In genomic region chr2:95076705-95077520, GRCh38 we compare ENCODE assay signal across 8 cellular contexts. TPM values are rescaled to one million over a fixed set of nuclear protein-coding genes. Genes with fewer than 3 reads are reported as not detected.
DNase-seq lines count a peak whose midpoint lies in the region; ATAC-seq, FAIRE-seq and TF ChIP-seq lines count a peak whose summit lies in the region.

No MANE protein-coding gene starts in this region.

- no peaks in the 10 kb centered on the region for H3K27me3 Mint-ChIP-seq in T-helper 17 cell
- H3K27me3 Mint-ChIP-seq in astrocyte (ENCODE audit: low read depth, unreplicated experiment): peaks cover 49% of the 10 kb centered on the region

- H3K4me2 ChIP-seq in astrocyte (ENCODE audit: low read length): peak overlapping the region; percentile 92

- H2AFZ ChIP-seq in astrocyte (ENCODE audit: low read depth, low read length): peak overlapping the region; percentile 92

- no peaks in the 10 kb centered on the region for H3K9me3 ChIP-seq in MG63
- H3K9me3 ChIP-seq in T-helper 17 cell (ENCODE audit: control insufficient read depth, low read length, poor library complexity, severe bottlenecking): no peaks in the 10 kb centered on the region
- H3K9me3 ChIP-seq in astrocyte (ENCODE audit: insufficient read depth, low read depth, low read length): no peaks in the 10 kb centered on the region

- H3K27ac ChIP-seq in astrocyte (ENCODE audit: low read depth, low read length): no peak overlapping the region

- peak; percentile 85 for ATAC-seq in T-helper 17 cell

- no peak for FAIRE-seq in astrocyte (lab: Jason Lieb, UNC)

- no peaks in the 10 kb centered on the region for H3K36me3 ChIP-seq in MG63
- no peaks in the 10 kb centered on the region for H3K36me3 ChIP-seq in astrocyte (ENCODE audit: insufficient read depth, low read length)

- H3K27ac Mint-ChIP-seq in T-helper 17 cell (peak overlapping the region; percentile 94), astrocyte (ENCODE audit: unreplicated experiment) (no peak overlapping the region)

- H3K36me3 Mint-ChIP-seq in T-helper 17 cell (ENCODE audit: low read depth) (no peaks in the 10 kb centered on the region), astrocyte (ENCODE audit: low read depth, unreplicated experiment) (no peaks in the 10 kb centered on the region)

- H4K20me1 ChIP-seq in astrocyte (ENCODE audit: insufficient read depth, low read length): no peaks in the 10 kb centered on the region

- no peaks in the 10 kb centered on the region for H3K9me3 Mint-ChIP-seq in astrocyte (ENCODE audit: unreplicated experiment)

- TF ChIP-seq CTCF in astrocyte (IDR thresholded peaks at IDR 0.05; ENCODE audit: insufficient read depth, low read depth, low read length): peak; percentile 56

- peak; percentile 66 for DNase-seq in ELR (ENCODE audit: low read depth)
- peak; percentile 64 for DNase-seq in H4 (ENCODE audit: low spot score)
- peak; percentile 57 for DNase-seq in MG63
- DNase-seq in T-helper 17 cell: peak; percentile 81 to 87 (median 85)
- DNase-seq in astrocyte (ENCODE audit: low read depth): peak; percentile 16
- DNase-seq in hypothalamus (lab: John Stamatoyannopoulos, UW): peak in 34 of 51 donors; percentile 44 to 85 (median 66)
- peak; percentile 9 for DNase-seq in skeletal muscle cell (ENCODE audit: low read depth)
- DNase-seq in OCI-M2 (lab: John Stamatoyannopoulos, UW; ENCODE audit: unreplicated experiment): no peak

- no peaks in the 10 kb centered on the region for H3K79me2 ChIP-seq in astrocyte (ENCODE audit: insufficient read depth, low read length)

- H3K4me3 ChIP-seq in MG63: peak overlapping the region; percentile 34
- peak overlapping the region; percentile 51 for H3K4me3 ChIP-seq in astrocyte (ENCODE audit: insufficient read depth, low read depth, low read length)
- H3K4me3 ChIP-seq in skeletal muscle cell (ENCODE audit: low read depth, low read length): peak overlapping the region; percentile 50

- H3K4me3 Mint-ChIP-seq in T-helper 17 cell (peak overlapping the region; percentile 85), astrocyte (ENCODE audit: unreplicated experiment) (peak overlapping the region; percentile 69)

- no peak overlapping the region for H3K9ac ChIP-seq in astrocyte (ENCODE audit: low read length)

- H3K4me1 Mint-ChIP-seq in T-helper 17 cell (peaks cover 50% of the 10 kb centered on the region), astrocyte (ENCODE audit: low read depth, unreplicated experiment) (no peaks in the 10 kb centered on the region)

- peaks cover 5% of the 10 kb centered on the region for H3K4me1 ChIP-seq in astrocyte (ENCODE audit: insufficient read depth, low read length)

- H3K27me3 ChIP-seq in MG63: peaks cover 18% of the 10 kb centered on the region; the same call in 1 of the 2 replicates
- H3K27me3 ChIP-seq in astrocyte (ENCODE audit: insufficient read depth, low read length): peaks cover 22% of the 10 kb centered on the region

RNA-seq across cellular contexts. Expression of gene MRPS5, which starts 44.7 kb away (rescaled TPM):
- total RNA-seq in H4 (2014; rRNA removed; shearing (Covaris generic)): 44.5 and 55.1 TPM in 2 replicates
- total RNA-seq in MG63 (2014; rRNA removed; shearing (Covaris generic); ENCODE audit: low replicate concordance): 66.2 and 71.0 TPM in 2 replicates
- total RNA-seq in T-helper 17 cell: 10 to 100 TPM; 30.1 TPM
- total RNA-seq in astrocyte: 52.7 and 57.4 TPM in 2 replicates

RNA-seq across cellular contexts. Expression of gene MAL, which starts 51.4 kb away (rescaled TPM):
- not detected in 2 replicates for total RNA-seq in H4 (2014; rRNA removed; shearing (Covaris generic))
- total RNA-seq in MG63 (2014; rRNA removed; shearing (Covaris generic); ENCODE audit: low replicate concordance): not detected in 2 replicates
- total RNA-seq in T-helper 17 cell (100 to 1,000 TPM; 127 to 159 TPM), astrocyte (0.41 TPM in 1 of 2 replicates, not detected in the other)

Comparison
In these comparisons a context has a peak if more than half of its experiments do, and no peak if none do; other contexts are left out.
1. RNA of gene MAL, which starts 51.4 kb away (total RNA-seq): 127 to 159 TPM in T-helper 17 cell; 0.41 TPM in astrocyte, not detected in H4 and not detected in MG63; every median in the first group is over 10 times any median in the second.
2. Peak in every context shown above with its lines, with median percentiles within 50 percentile points of each other: H3K4me3 ChIP-seq.